22 cellular contexts compared by ENCODE assay signal in the genomic region with DNA sequence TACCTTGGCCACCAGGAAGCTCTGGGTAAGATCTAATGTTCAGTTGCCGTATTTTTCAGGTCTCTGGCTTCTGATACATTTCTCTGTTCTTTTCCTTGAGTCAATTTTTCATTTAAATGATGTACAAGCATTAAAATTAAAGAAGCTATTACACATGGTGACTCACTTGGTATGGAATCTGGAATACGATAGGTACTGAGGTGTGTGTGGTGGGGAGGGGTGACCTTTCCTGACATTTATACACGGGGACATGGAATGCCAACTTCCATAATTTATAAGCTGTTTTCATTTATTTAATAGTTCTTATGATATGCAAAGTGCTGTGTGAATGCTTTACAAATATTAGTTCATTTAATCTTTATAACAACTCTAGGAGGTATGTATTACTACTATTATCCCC. TPM values are rescaled to one million over a fixed set of nuclear protein-coding genes. Genes with fewer than 3 reads are reported as not detected.
"Had no signal": no experiment of that assay in that cellular context is flagged by ENCODE, and none has a peak within 500 bp of the region (broad histone marks: within the 10 kb centered on the region; RNA-seq: fewer than 3 reads in every experiment).

No MANE protein-coding gene starts in this region.

- H3K27ac ChIP-seq: KMS-11 had no signal

- ATAC-seq: Panc1, SK-N-SH treated with all-trans-retinoic acid at 6 μM for 48 hours had no signal

- DNase-seq: IMR-90, Kasumi-1, MV-4-11, NCI-H1048, NCI-H1105, NCI-H1417 treated with DMSO at 0.1 percent for 48 hours, NCI-H146, NCI-H1694 treated with DMSO at 0.1 percent for 48 hours, NCI-H1930, NCI-H2081, NCI-H2107, NCI-H2227 treated with DMSO at 0.1 percent for 48 hours, NCI-H524 treated with DMSO at 0.1 percent for 48 hours, NCI-H69, NCI-H774, SHP77 had no signal

RNA-seq across cellular contexts. Expression of gene ALX4, which starts 47.8 kb away (rescaled TPM):
- total RNA-seq: HT-29; IMR-90; RPMI7951; T-helper 1 cell treated with Interleukin-12 subunit alpha and Interleukin-12 subunit beta and Interleukin-4 antibody, amounts not matched to agents 30 ng/mL and 1 ng/mL, for 36 hours had no signal
